Comparison of ENCODE assay signal across 8 cellular contexts in genomic region chr3:47420511-47421484, GRCh38.
DNase-seq lines count a peak whose midpoint lies in the region; ATAC-seq lines count a peak whose summit lies in the region.

No MANE protein-coding gene starts in this region.

- peak; percentile 69 for ATAC-seq in HG03045 (IDR thresholded peaks at IDR 0.05; ENCODE audit: unreplicated experiment)
- ATAC-seq in activated CD4-positive, CD25-positive, alpha-beta regulatory T cell treated with anti-CD3 and anti-CD28 coated beads, Interleukin-2, amount 50 U/mL, for 24 hours: peak; percentile 88 to 91

- DNase-seq in NCI-H2081 (lab: John Stamatoyannopoulos, UW) (peak; percentile 13 to 40), NCI-H2081 treated with DMSO at 0.1 percent for 48 hours (lab: John Stamatoyannopoulos, UW) (no peak), NCI-H2196 treated with DMSO at 0.1 percent for 48 hours (lab: John Stamatoyannopoulos, UW; ENCODE audit: unreplicated experiment) (peak; percentile 12), cerebellar nuclear complex (lab: John Stamatoyannopoulos, UW) (peak; percentile 27 to 60), kidney tubule cell (ENCODE audit: low spot score) (peak; percentile 91)
- DNase-seq in stimulated activated CD4-positive, alpha-beta T cell treated with anti-CD3 and anti-CD28 coated beads, Interleukin-1b, Interleukin-23, amount 100 ng/mL, for 24 hours (ENCODE audit: low read depth in 4 of 4, low spot score in 1 of 4): peak; percentile 72 to 88 (median 78)
